2 cellular contexts compared by ENCODE assay signal in the genomic region with DNA sequence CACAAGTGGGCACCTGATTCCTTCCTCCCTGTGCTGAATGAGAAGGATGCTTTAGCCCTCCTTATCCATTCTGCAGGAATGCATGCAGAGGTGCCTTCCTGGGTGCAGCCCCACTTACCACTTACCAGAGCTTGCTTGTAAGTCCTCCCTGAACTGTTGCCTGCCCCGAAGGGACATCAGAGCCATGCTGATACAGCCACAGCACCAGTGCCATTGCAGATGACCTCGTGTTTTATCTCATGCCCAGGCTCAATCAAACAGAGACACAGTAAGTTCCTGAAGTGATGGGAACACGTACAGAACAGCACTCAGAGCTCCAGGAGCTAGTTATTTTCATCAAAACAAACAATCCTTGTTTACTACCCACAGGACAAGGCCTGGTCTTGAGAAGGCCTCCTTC.
TF ChIP-seq lines count a peak whose summit lies in the region.

No MANE protein-coding gene starts in this region.

TF ChIP-seq in IMR-90, 13 proteins besides CTCF, POLR2A, EP300 and RAD21:
- TF ChIP-seq, protein P1, sequence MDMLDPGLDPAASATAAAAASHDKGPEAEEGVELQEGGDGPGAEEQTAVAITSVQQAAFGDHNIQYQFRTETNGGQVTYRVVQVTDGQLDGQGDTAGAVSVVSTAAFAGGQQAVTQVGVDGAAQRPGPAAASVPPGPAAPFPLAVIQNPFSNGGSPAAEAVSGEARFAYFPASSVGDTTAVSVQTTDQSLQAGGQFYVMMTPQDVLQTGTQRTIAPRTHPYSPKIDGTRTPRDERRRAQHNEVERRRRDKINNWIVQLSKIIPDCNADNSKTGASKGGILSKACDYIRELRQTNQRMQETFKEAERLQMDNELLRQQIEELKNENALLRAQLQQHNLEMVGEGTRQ (IDR thresholded peaks at IDR 0.05; ENCODE audit: low read depth, low read length), result no peak
- TF ChIP-seq MXI1 (IDR thresholded peaks at IDR 0.05; ENCODE audit: borderline replicate concordance, low read depth, low read length) (no peak), RCOR1 (IDR thresholded peaks at IDR 0.05; ENCODE audit: insufficient replicate concordance, low read length) (no peak), CHD1 (IDR thresholded peaks at IDR 0.05; ENCODE audit: low read depth, low read length) (no peak), NFE2L2 (IDR thresholded peaks at IDR 0.05; ENCODE audit: low read depth, low read length) (no peak), CEBPB (IDR thresholded peaks at IDR 0.05; ENCODE audit: low read depth, low read length) (no peak)
- TF ChIP-seq, protein P2, sequence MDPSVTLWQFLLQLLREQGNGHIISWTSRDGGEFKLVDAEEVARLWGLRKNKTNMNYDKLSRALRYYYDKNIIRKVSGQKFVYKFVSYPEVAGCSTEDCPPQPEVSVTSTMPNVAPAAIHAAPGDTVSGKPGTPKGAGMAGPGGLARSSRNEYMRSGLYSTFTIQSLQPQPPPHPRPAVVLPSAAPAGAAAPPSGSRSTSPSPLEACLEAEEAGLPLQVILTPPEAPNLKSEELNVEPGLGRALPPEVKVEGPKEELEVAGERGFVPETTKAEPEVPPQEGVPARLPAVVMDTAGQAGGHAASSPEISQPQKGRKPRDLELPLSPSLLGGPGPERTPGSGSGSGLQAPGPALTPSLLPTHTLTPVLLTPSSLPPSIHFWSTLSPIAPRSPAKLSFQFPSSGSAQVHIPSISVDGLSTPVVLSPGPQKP (IDR thresholded peaks at IDR 0.05; ENCODE audit: borderline replicate concordance, low read depth, low read length), result no peak

TF ChIP-seq in H1, 55 proteins besides CTCF, POLR2A, EP300 and RAD21:
- TF ChIP-seq EGR1 (IDR thresholded peaks at IDR 0.05; ENCODE audit: borderline replicate concordance, low read depth, low read length), result no peak
- no peak for TF ChIP-seq SIX5 (IDR thresholded peaks at IDR 0.05; ENCODE audit: low read depth, low read length)
- no peak for TF ChIP-seq ZNF274 (IDR thresholded peaks at IDR 0.05; ENCODE audit: borderline replicate concordance, extremely low read depth, low read length)
- no peak for TF ChIP-seq RXRA (IDR thresholded peaks at IDR 0.05; ENCODE audit: insufficient read depth, low read depth, low read length)
- TF ChIP-seq SIRT6 (IDR thresholded peaks at IDR 0.05; ENCODE audit: low read length), result no peak
- no peak for TF ChIP-seq E2F6 (IDR thresholded peaks at IDR 0.05)
- TF ChIP-seq ASH2L (IDR thresholded peaks at IDR 0.05; ENCODE audit: low read length), result no peak
- TF ChIP-seq FOSL1 (IDR thresholded peaks at IDR 0.05; ENCODE audit: insufficient read depth, low read depth, low read length), result no peak
- TF ChIP-seq CREB1 (IDR thresholded peaks at IDR 0.05), result no peak
- no peak for TF ChIP-seq TAF1 (IDR thresholded peaks at IDR 0.05; ENCODE audit: low read depth, low read length)
- no peak for TF ChIP-seq TBP (IDR thresholded peaks at IDR 0.05; ENCODE audit: low read depth, low read length)
- TF ChIP-seq CBX5 (IDR thresholded peaks at IDR 0.05; ENCODE audit: low read depth, low read length), result no peak
- TF ChIP-seq CHD7 (IDR thresholded peaks at IDR 0.05; ENCODE audit: insufficient replicate concordance, low read length), result no peak
